24 cellular contexts compared by ENCODE assay signal in genomic region chr18:44579745-44580144, GRCh38.
"Had no signal": no experiment of that assay in that cellular context is flagged by ENCODE, and none has a peak within 500 bp of the region (broad histone marks: within the 10 kb centered on the region; RNA-seq: fewer than 3 reads in every experiment).

No MANE protein-coding gene starts in this region.

- H3K27me3 ChIP-seq: gastrocnemius medialis, heart right ventricle, neural progenitor cell, pancreas, sigmoid colon, transverse colon, vagina had no signal

- H3K4me3 ChIP-seq: gastrocnemius medialis, heart right ventricle, lung, neural progenitor cell, pancreas, sigmoid colon, transverse colon, vagina had no signal

- H3K27ac Mint-ChIP-seq: activated CD8-positive, alpha-beta T cell treated with anti-CD3 and anti-CD28 coated beads, Interleukin-2, amount 10 ng/mL, durations not matched to agents 7 days and 5 days; activated naive CD8-positive, alpha-beta T cell treated with anti-CD3 and anti-CD28 coated beads for 36 hours; activated T-cell treated with anti-CD3 and anti-CD28 coated beads, Interleukin-2, amount 50 U/mL, for 72 hours; dendritic cell treated with granulocyte-macrophage colony-stimulating factor and Interleukin-4, amounts not matched to agents 40 ng/mL and 50 ng/mL, for 4 days; stimulated activated effector memory CD8-positive, alpha-beta T cell treated with anti-CD3 and anti-CD28 coated beads, Interleukin-12 subunit alpha, Interleukin-12 subunit beta, amount 100 ng/mL, for 72 hours; T-cell had no signal

- H3K4me3 Mint-ChIP-seq: activated CD8-positive, alpha-beta T cell treated with anti-CD3 and anti-CD28 coated beads, Interleukin-2, amount 10 ng/mL, durations not matched to agents 7 days and 5 days; activated naive CD8-positive, alpha-beta T cell treated with anti-CD3 and anti-CD28 coated beads for 36 hours; activated T-cell treated with anti-CD3 and anti-CD28 coated beads, Interleukin-2, amount 50 U/mL, for 72 hours; dendritic cell treated with granulocyte-macrophage colony-stimulating factor and Interleukin-4, amounts not matched to agents 40 ng/mL and 50 ng/mL, for 4 days; naive B cell; neural progenitor cell; stimulated activated effector memory CD8-positive, alpha-beta T cell treated with anti-CD3 and anti-CD28 coated beads, Interleukin-12 subunit alpha, Interleukin-12 subunit beta, amount 100 ng/mL, for 72 hours; T-cell had no signal

- H3K9me3 Mint-ChIP-seq: activated naive CD8-positive, alpha-beta T cell treated with anti-CD3 and anti-CD28 coated beads for 36 hours; activated T-cell treated with anti-CD3 and anti-CD28 coated beads, Interleukin-2, amount 50 U/mL, for 72 hours; neural progenitor cell; stimulated activated effector memory CD8-positive, alpha-beta T cell treated with anti-CD3 and anti-CD28 coated beads, Interleukin-12 subunit alpha, Interleukin-12 subunit beta, amount 100 ng/mL, for 72 hours; T-cell had no signal

- H3K36me3 Mint-ChIP-seq: activated naive CD8-positive, alpha-beta T cell treated with anti-CD3 and anti-CD28 coated beads for 36 hours; naive B cell; neural progenitor cell; stimulated activated effector memory CD8-positive, alpha-beta T cell treated with anti-CD3 and anti-CD28 coated beads, Interleukin-12 subunit alpha, Interleukin-12 subunit beta, amount 100 ng/mL, for 72 hours; T-cell had no signal

- ATAC-seq: activated CD8-positive, alpha-beta T cell treated with anti-CD3 and anti-CD28 coated beads, Interleukin-2, amount 10 ng/mL, durations not matched to agents 7 days and 5 days; activated T-cell treated with anti-CD3 and anti-CD28 coated beads, Interleukin-2, amount 50 U/mL, for 72 hours; gastrocnemius medialis; left cardiac atrium; stimulated activated effector memory CD8-positive, alpha-beta T cell treated with anti-CD3 and anti-CD28 coated beads, Interleukin-12 subunit alpha, Interleukin-12 subunit beta, amount 100 ng/mL, for 72 hours; T-cell had no signal

- DNase-seq: activated CD4-positive, alpha-beta T cell treated with anti-CD3 and anti-CD28 coated beads for 48 hours; activated CD8-positive, alpha-beta memory T cell treated with anti-CD3 and anti-CD28 coated beads, Interleukin-2, amount 50 U/mL, for 48 hours; activated gamma-delta T cell; activated naive CD8-positive, alpha-beta T cell treated with anti-CD3 and anti-CD28 coated beads for 36 hours; activated T-cell treated with anti-CD3 and anti-CD28 coated beads, Interleukin-2, amount 50 U/mL, for 72 hours; amygdala; cerebellar nuclear complex; effector memory CD4-positive, alpha-beta T cell; gastrocnemius medialis; heart right ventricle; left cardiac atrium; naive B cell; pancreas; sigmoid colon; T-cell; T1000; transverse colon had no signal

- FAIRE-seq: pancreas had no signal

- H3K27ac ChIP-seq: gastrocnemius medialis, heart right ventricle, neural progenitor cell, pancreas, transverse colon, vagina, WERI-Rb-1 had no signal

- H3K9ac ChIP-seq: neural progenitor cell had no signal

- H3K36me3 ChIP-seq: gastrocnemius medialis, heart right ventricle, neural progenitor cell, pancreas, sigmoid colon, transverse colon, vagina, WERI-Rb-1 had no signal

- H3K9me3 ChIP-seq: gastrocnemius medialis, heart right ventricle, pancreas, sigmoid colon, transverse colon, vagina had no signal

- H3K4me2 ChIP-seq: neural progenitor cell had no signal

- H3K27me3 Mint-ChIP-seq: activated naive CD8-positive, alpha-beta T cell treated with anti-CD3 and anti-CD28 coated beads for 36 hours had no signal

- H3K4me1 Mint-ChIP-seq: stimulated activated effector memory CD8-positive, alpha-beta T cell treated with anti-CD3 and anti-CD28 coated beads, Interleukin-12 subunit alpha, Interleukin-12 subunit beta, amount 100 ng/mL, for 72 hours had no signal

- H3K4me1 ChIP-seq: gastrocnemius medialis, heart right ventricle, pancreas, transverse colon, vagina had no signal
